ENCODE assay signal across 8 cellular contexts in genomic region chr18:34159691-34160185, GRCh38.
DNase-seq lines count a peak whose midpoint lies in the region; ATAC-seq and TF ChIP-seq lines count a peak whose summit lies in the region.

No MANE protein-coding gene starts in this region.

- DNase-seq in AG20443 (ENCODE audit: low spot score) (peak; percentile 3), NCI-H1417 (lab: John Stamatoyannopoulos, UW) (peak in 2 of 3 experiments; percentile 98), astrocyte of the cerebellum (ENCODE audit: low read depth) (no peak), mesothelial cell of epicardium (ENCODE audit: low spot score in 2 of 2, unreplicated experiment in 2 of 2) (no peak), NOMO-1 treated with DMSO at 0.1 percent for 48 hours (lab: John Stamatoyannopoulos, UW; ENCODE audit: unreplicated experiment) (no peak)

- no peak overlapping the region for H3K27ac Mint-ChIP-seq in mesothelial cell of epicardium

- ATAC-seq in GM21528 (IDR thresholded peaks at IDR 0.05; ENCODE audit: low FRiP score, unreplicated experiment), result no peak
- no peak for ATAC-seq in GM21515 (IDR thresholded peaks at IDR 0.05; ENCODE audit: unreplicated experiment)
- no peak for ATAC-seq in GM21423 (IDR thresholded peaks at IDR 0.05; ENCODE audit: unreplicated experiment)

- in situ Hi-C loops in astrocyte of the cerebellum (cut with HindIII; ENCODE audit: low sequenced_read_pairs), result no loop called here

- peaks cover 35% of the 10 kb centered on the region for H3K27me3 Mint-ChIP-seq in mesothelial cell of epicardium (ENCODE audit: low read depth)

- peaks cover 7% of the 10 kb centered on the region for H3K4me1 Mint-ChIP-seq in mesothelial cell of epicardium

- H3K36me3 Mint-ChIP-seq in mesothelial cell of epicardium, result no peaks in the 10 kb centered on the region

- H3K4me3 Mint-ChIP-seq in mesothelial cell of epicardium, result peak overlapping the region; percentile 69

- TF ChIP-seq CTCF in astrocyte of the cerebellum (IDR thresholded peaks at IDR 0.05; ENCODE audit: low read depth, low read length, missing control alignments) (no peak), mesothelial cell of epicardium (IDR thresholded peaks at IDR 0.05; ENCODE audit: unreplicated experiment) (no peak)

- H3K9me3 Mint-ChIP-seq in mesothelial cell of epicardium, result no peaks in the 10 kb centered on the region

- peak overlapping the region; percentile 43 for H3K4me3 ChIP-seq in astrocyte of the cerebellum (ENCODE audit: low read depth, low read length)

Comparison
In these comparisons a context has a peak if more than half of its experiments do, and no peak if none do; other contexts are left out.
1. DNase-seq: peak in AG20443 (single experiment) and NCI-H1417 (2 of 3); none in astrocyte of the cerebellum (single experiment), mesothelial cell of epicardium (0 of 2) and NOMO-1 treated with DMSO at 0.1 percent for 48 hours (single experiment).